ENCODE assay signal across 12 cellular contexts in the genomic region with DNA sequence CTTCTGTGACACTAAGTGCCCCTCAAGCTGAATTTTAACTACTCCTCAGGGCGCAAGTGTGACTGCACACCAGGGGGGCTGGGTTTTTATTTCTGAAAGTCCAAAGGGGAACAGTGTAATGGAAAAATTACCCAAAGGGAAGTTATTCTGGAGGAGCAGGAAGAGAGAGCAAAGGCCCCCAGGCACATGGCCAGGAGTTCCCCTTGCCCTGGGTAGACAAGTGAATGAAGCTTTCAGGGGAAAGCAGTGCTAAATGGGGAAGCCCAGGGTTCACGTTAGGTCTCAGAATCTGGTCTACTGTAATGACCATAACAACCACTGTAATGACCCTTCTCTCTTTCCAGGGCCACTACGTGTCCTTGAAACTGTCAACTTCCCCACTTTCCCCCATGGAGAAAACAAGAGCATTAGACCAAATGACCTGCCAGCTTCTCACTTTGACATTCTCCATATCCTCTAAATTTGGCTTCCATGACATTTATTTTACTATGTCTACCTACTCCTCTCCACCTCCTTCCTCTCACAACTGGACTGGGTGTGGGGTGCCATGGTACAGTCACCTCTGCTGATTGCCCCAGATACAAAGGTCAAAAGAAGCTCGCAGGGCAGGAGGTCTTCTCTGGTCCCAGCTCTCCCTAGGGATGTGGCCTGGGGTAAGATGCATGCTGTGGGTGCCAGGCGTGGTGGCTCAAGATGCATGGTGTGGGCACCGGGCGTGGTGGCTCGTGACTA. TPM values are rescaled to one million over a fixed set of nuclear protein-coding genes. Genes with fewer than 3 reads are reported as not detected.
DNase-seq lines count a peak whose midpoint lies in the region; ATAC-seq, FAIRE-seq and TF ChIP-seq lines count a peak whose summit lies in the region.
"Had no signal": no experiment of that assay in that cellular context is flagged by ENCODE, and none has a peak within 500 bp of the region (broad histone marks: within the 10 kb centered on the region; RNA-seq: fewer than 3 reads in every experiment).

No MANE protein-coding gene starts in this region.

- peak; percentile 71 for ATAC-seq in HG02678 (IDR thresholded peaks at IDR 0.05; ENCODE audit: unreplicated experiment)
- no peak for ATAC-seq in activated CD4-positive, alpha-beta T cell treated with anti-CD3 and anti-CD28 coated beads for 36 hours

- no peak for FAIRE-seq in D721Med (lab: Jason Lieb, UNC)
- FAIRE-seq: endometrium had no signal

- no peak overlapping the region for H3K27ac Mint-ChIP-seq in activated CD4-positive, alpha-beta T cell treated with anti-CD3 and anti-CD28 coated beads for 36 hours
- H3K27ac Mint-ChIP-seq: activated naive CD8-positive, alpha-beta T cell treated with anti-CD3 and anti-CD28 coated beads, Interleukin-2, amount 10 ng/mL, durations not matched to agents 7 days and 5 days had no signal

- POLR2A ChIA-PET in activated CD4-positive, alpha-beta T cell treated with anti-CD3 and anti-CD28 coated beads for 36 hours (lab: Charles Lee) = no interaction called here

- peak; percentile 51 for DNase-seq in GM10266 (ENCODE audit: extremely low spot score)
- DNase-seq in UCSD-AML1 (lab: John Stamatoyannopoulos, UW; ENCODE audit: unreplicated experiment) = peak; percentile 66
- DNase-seq in mucosa of gallbladder (ENCODE audit: low spot score) = peak; percentile 52
- DNase-seq in D721Med (ENCODE audit: insufficient read length, low spot score) = no peak
- no peak for DNase-seq in activated CD4-positive, alpha-beta T cell treated with anti-CD3 and anti-CD28 coated beads for 36 hours
- no peak for DNase-seq in NCI-H2029 treated with DMSO at 0.1 percent for 48 hours (lab: John Stamatoyannopoulos, UW)
- DNase-seq in stimulated activated CD4-positive, alpha-beta T cell treated with anti-CD3 and anti-CD28 coated beads, Interleukin-2, amount 100 ng/mL, for 48 hours = no peak
- DNase-seq: activated naive CD8-positive, alpha-beta T cell treated with anti-CD3 and anti-CD28 coated beads, Interleukin-2, amount 10 ng/mL, durations not matched to agents 7 days and 5 days; BE2C; NK-92 treated with Interleukin-12 subunit alpha and Interleukin-12 subunit beta, amount 100 ng/mL, for 24 hours had no signal

- intact Hi-C loops in activated CD4-positive, alpha-beta T cell treated with anti-CD3 and anti-CD28 coated beads for 36 hours (cut with DNase I, micrococcal nuclease) = no loop called here

- H3K4me3 Mint-ChIP-seq in activated CD4-positive, alpha-beta T cell treated with anti-CD3 and anti-CD28 coated beads for 36 hours = no peak overlapping the region
- H3K4me3 Mint-ChIP-seq: activated naive CD8-positive, alpha-beta T cell treated with anti-CD3 and anti-CD28 coated beads, Interleukin-2, amount 10 ng/mL, durations not matched to agents 7 days and 5 days had no signal

- peaks cover 6% of the 10 kb centered on the region for H3K27me3 Mint-ChIP-seq in activated CD4-positive, alpha-beta T cell treated with anti-CD3 and anti-CD28 coated beads for 36 hours

- H3K9me3 Mint-ChIP-seq in activated CD4-positive, alpha-beta T cell treated with anti-CD3 and anti-CD28 coated beads for 36 hours (ENCODE audit: low read depth) = no peaks in the 10 kb centered on the region
- H3K9me3 Mint-ChIP-seq: activated naive CD8-positive, alpha-beta T cell treated with anti-CD3 and anti-CD28 coated beads, Interleukin-2, amount 10 ng/mL, durations not matched to agents 7 days and 5 days had no signal

- TF ChIP-seq CTCF in GM10266 (IDR thresholded peaks at IDR 0.05; ENCODE audit: control insufficient read depth, insufficient read depth, low read depth, missing control alignments) = no peak
- TF ChIP-seq CTCF in D721Med (IDR thresholded peaks at IDR 0.05; ENCODE audit: insufficient read depth, missing control alignments) = no peak

- H3K36me3 Mint-ChIP-seq in activated CD4-positive, alpha-beta T cell treated with anti-CD3 and anti-CD28 coated beads for 36 hours (ENCODE audit: low read depth) = no peaks in the 10 kb centered on the region
- H3K36me3 Mint-ChIP-seq: activated naive CD8-positive, alpha-beta T cell treated with anti-CD3 and anti-CD28 coated beads, Interleukin-2, amount 10 ng/mL, durations not matched to agents 7 days and 5 days had no signal

- peaks cover 2% of the 10 kb centered on the region for H3K4me1 Mint-ChIP-seq in activated CD4-positive, alpha-beta T cell treated with anti-CD3 and anti-CD28 coated beads for 36 hours
- H3K4me1 Mint-ChIP-seq: activated naive CD8-positive, alpha-beta T cell treated with anti-CD3 and anti-CD28 coated beads, Interleukin-2, amount 10 ng/mL, durations not matched to agents 7 days and 5 days had no signal

- CTCF ChIA-PET in activated CD4-positive, alpha-beta T cell treated with anti-CD3 and anti-CD28 coated beads for 36 hours (lab: Charles Lee) = interaction anchor here (1.0 to 1.5 kb wide), 2 partner anchors 12 to 20 kb away, joined by 3 to 5 read pairs; no protein-coding TSS in a partner anchor

RNA-seq across cellular contexts. Expression of a gene that starts 34.1 kb away (rescaled TPM):
- 264 TPM for total RNA-seq in mucosa of gallbladder
- total RNA-seq in activated CD4-positive, alpha-beta T cell treated with anti-CD3 and anti-CD28 coated beads for 36 hours = not detected

Comparison
In these comparisons a context has a peak if more than half of its experiments do, and no peak if none do; other contexts are left out.
1. DNase-seq: peak in GM10266 (single experiment), UCSD-AML1 (single experiment) and mucosa of gallbladder (single experiment); none in D721Med (single experiment), activated CD4-positive, alpha-beta T cell treated with anti-CD3 and anti-CD28 coated beads for 36 hours (single experiment), NCI-H2029 treated with DMSO at 0.1 percent for 48 hours (single experiment) and stimulated activated CD4-positive, alpha-beta T cell treated with anti-CD3 and anti-CD28 coated beads, Interleukin-2, amount 100 ng/mL, for 48 hours (0 of 2).
2. RNA of a gene that starts 34.1 kb away (total RNA-seq): 264 TPM in mucosa of gallbladder (single experiment); not detected in activated CD4-positive, alpha-beta T cell treated with anti-CD3 and anti-CD28 coated beads for 36 hours; every median in the first group is over 100 times any median in the second.